Comparison of ENCODE assay signal across 16 cellular contexts in the genomic region with DNA sequence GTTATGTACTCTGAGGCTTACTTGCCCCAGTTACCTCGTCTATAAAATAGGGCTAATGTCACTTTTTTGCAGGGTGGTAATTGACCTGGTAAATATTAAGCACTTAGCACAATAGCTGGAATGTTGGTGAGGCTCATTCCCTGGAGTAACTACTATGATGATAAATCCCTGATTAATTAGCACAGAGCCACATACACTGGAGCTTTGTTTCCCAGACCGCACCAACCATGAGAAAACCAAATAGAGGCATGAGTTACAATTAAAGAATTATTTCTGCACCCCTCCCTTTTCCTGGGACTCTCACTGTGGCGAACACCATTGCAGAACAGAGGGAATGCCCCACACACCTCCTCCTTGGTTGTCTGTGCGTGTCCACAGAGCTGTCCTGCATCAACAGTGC.
DNase-seq lines count a peak whose midpoint lies in the region; ATAC-seq and TF ChIP-seq lines count a peak whose summit lies in the region.
"Had no signal": no experiment of that assay in that cellular context is flagged by ENCODE, and none has a peak within 500 bp of the region (broad histone marks: within the 10 kb centered on the region; RNA-seq: fewer than 3 reads in every experiment).

No MANE protein-coding gene starts in this region.

- H4K20me1 ChIP-seq in mammary epithelial cell (ENCODE audit: insufficient read depth, low read length): no peaks in the 10 kb centered on the region

- no peak overlapping the region for H2BK12ac ChIP-seq in trophoblast cell (ENCODE audit: low read length)

- no peaks in the 10 kb centered on the region for H3K79me1 ChIP-seq in trophoblast cell (ENCODE audit: low read length)

- in situ Hi-C loops in mammary epithelial cell (cut with MboI; ENCODE audit: low sequenced_read_pairs in 2 of 2): no loop called here

- H3K27me3 ChIP-seq in mammary epithelial cell (ENCODE audit: insufficient read depth, low read length) (no peaks in the 10 kb centered on the region), foreskin keratinocyte (no peaks in the 10 kb centered on the region), trophoblast cell (ENCODE audit: insufficient read depth, low read length) (no peaks in the 10 kb centered on the region), lower lobe of right lung (ENCODE audit: low read depth) (no peaks in the 10 kb centered on the region)

- POLR2A ChIA-PET in MCF 10A (lab: Yijun Ruan, JAX): no interaction called here

- intact Hi-C loops in mammary epithelial cell (cut with micrococcal nuclease): no loop called here
- intact Hi-C loops in MCF 10A (cut with micrococcal nuclease): no loop called here
- intact Hi-C loops in lower lobe of right lung (cut with DNase I): no loop called here

- no peak overlapping the region for H2BK120ac ChIP-seq in trophoblast cell (ENCODE audit: insufficient read depth, low read length, poor library complexity)

- H3K79me2 ChIP-seq in mammary epithelial cell (ENCODE audit: insufficient read depth, low read length): no peaks in the 10 kb centered on the region
- no peaks in the 10 kb centered on the region for H3K79me2 ChIP-seq in trophoblast cell (ENCODE audit: control insufficient read depth, insufficient read depth, low read length, poor library complexity)

- H3K36me3 Mint-ChIP-seq in MCF 10A (ENCODE audit: insufficient read depth, unreplicated experiment): no peaks in the 10 kb centered on the region

- H3K27ac ChIP-seq in mammary epithelial cell (ENCODE audit: insufficient read depth, low read depth, low read length): peak overlapping the region; percentile 65
- no peak overlapping the region for H3K27ac ChIP-seq in foreskin keratinocyte
- no peak overlapping the region for H3K27ac ChIP-seq in trophoblast cell (ENCODE audit: low read depth, low read length)
- no peak overlapping the region for H3K27ac ChIP-seq in lower lobe of right lung
- H3K27ac ChIP-seq: 22Rv1, A549, C4-2B had no signal

- H3K4me1 ChIP-seq in mammary epithelial cell (ENCODE audit: insufficient read depth, low read length) (peaks cover 8% of the 10 kb centered on the region), foreskin keratinocyte (no peaks in the 10 kb centered on the region), trophoblast cell (ENCODE audit: control insufficient read depth in 1 of 2, insufficient read depth in 2 of 2, low read length in 2 of 2) (no peaks in the 10 kb centered on the region), lower lobe of right lung (no peaks in the 10 kb centered on the region)
- H3K4me1 ChIP-seq: A549 had no signal

- H3K9ac ChIP-seq in mammary epithelial cell (ENCODE audit: insufficient read depth, low read length) (no peak overlapping the region), trophoblast cell (ENCODE audit: low read length) (no peak overlapping the region)

- H3K14ac ChIP-seq in trophoblast cell (ENCODE audit: low read length): no peak overlapping the region

- H2AFZ ChIP-seq in mammary epithelial cell (ENCODE audit: low read depth, low read length) (peak overlapping the region; percentile 62), trophoblast cell (ENCODE audit: insufficient read depth, low read length, poor library complexity) (no peak overlapping the region)

- no peak for TF ChIP-seq CTCF in mammary epithelial cell (conservative IDR thresholded peaks at IDR 0.05 in 1 of 2, IDR thresholded peaks at IDR 0.05 in 1 of 2; ENCODE audit: extremely low read depth in 1 of 2, insufficient read depth in 1 of 2, low read depth in 1 of 2, low read length in 2 of 2)
- TF ChIP-seq CTCF in MCF 10A (IDR thresholded peaks at IDR 0.05; ENCODE audit: unreplicated experiment): no peak
- no peak for TF ChIP-seq CTCF in foreskin keratinocyte (conservative IDR thresholded peaks at IDR 0.05)
- TF ChIP-seq CTCF in lower lobe of right lung (IDR thresholded peaks at IDR 0.05): no peak

- H3K27me3 Mint-ChIP-seq in MCF 10A (ENCODE audit: insufficient read depth, unreplicated experiment): no peaks in the 10 kb centered on the region

- no peak overlapping the region for H4K8ac ChIP-seq in trophoblast cell (ENCODE audit: low read depth, low read length)

- H3K18ac ChIP-seq in trophoblast cell (ENCODE audit: low read length): no peak overlapping the region

- H3K4ac ChIP-seq in trophoblast cell (ENCODE audit: low read depth, low read length): no peak overlapping the region

- BruUV-seq in mammary epithelial cell (replicated peaks; lab: Mats Ljungman, UMichigan): no TSS peak
- BruUV-seq in MCF 10A (replicated peaks; lab: Mats Ljungman, UMichigan): no TSS peak

- no peak overlapping the region for H2AK5ac ChIP-seq in trophoblast cell (ENCODE audit: low read length)

- H3K4me3 ChIP-seq in mammary epithelial cell (replicated peaks in 1 of 3; ENCODE audit: insufficient read depth in 1 of 3, low read depth in 2 of 3, low read length in 3 of 3): no peak overlapping the region
- H3K4me3 ChIP-seq in trophoblast cell (ENCODE audit: low read depth, low read length): no peak overlapping the region
- no peak overlapping the region for H3K4me3 ChIP-seq in lower lobe of right lung
- H3K4me3 ChIP-seq: A549, GM12878 had no signal

- CTCF ChIA-PET in mammary epithelial cell (lab: Charles Lee; ENCODE audit: low non-redundant PET) (no interaction called here), MCF 10A (lab: Yijun Ruan, JAX) (interaction anchor here (2.6 kb wide), 1 partner anchor 68 kb away, joined by 10 read pairs; no protein-coding TSS in a partner anchor)

- 31% methylated on average over 4 of the region's 4 CpGs for WGBS in mammary epithelial cell (ENCODE audit: low coverage, missing lambda C conversion rate)
- no CpG with 5 or more reads among the region's 4 CpGs for WGBS in trophoblast cell (ENCODE audit: extremely low coverage, insufficient coverage, insufficient read length)

- dilution Hi-C loops in mammary epithelial cell (cut with HindIII; ENCODE audit: low sequenced_read_pairs): no loop called here

- H4K12ac ChIP-seq in trophoblast cell (ENCODE audit: low read depth, low read length): peak overlapping the region; percentile 18

- ATAC-seq in foreskin keratinocyte (peak; percentile 25), GM21526 (IDR thresholded peaks at IDR 0.05; ENCODE audit: low FRiP score, unreplicated experiment) (no peak), lower lobe of right lung (no peak)
- ATAC-seq: A549, GM12878 had no signal

- H3K4me1 Mint-ChIP-seq in MCF 10A (ENCODE audit: insufficient read depth, unreplicated experiment): no peaks in the 10 kb centered on the region
- H3K4me1 Mint-ChIP-seq: H9 had no signal

- no peak overlapping the region for H3K23ac ChIP-seq in trophoblast cell (ENCODE audit: low read length)

- H3K9me3 ChIP-seq in mammary epithelial cell (replicated peaks; ENCODE audit: insufficient read depth, low read length) (no peaks in the 10 kb centered on the region), trophoblast cell (ENCODE audit: insufficient read depth, low read depth, low read length) (no peaks in the 10 kb centered on the region), lower lobe of right lung (no peaks in the 10 kb centered on the region)
- H3K9me3 ChIP-seq: A549 had no signal

- H4K91ac ChIP-seq in trophoblast cell (ENCODE audit: low read depth, low read length): no peak overlapping the region

- H3K4me2 ChIP-seq in mammary epithelial cell (ENCODE audit: insufficient read depth, low read depth, low read length) (no peak overlapping the region), trophoblast cell (ENCODE audit: low read length) (no peak overlapping the region)
- H3K4me2 ChIP-seq: A549 had no signal

- H3K4me3 Mint-ChIP-seq in MCF 10A (ENCODE audit: unreplicated experiment): no peak overlapping the region
- H3K4me3 Mint-ChIP-seq: CD4-positive, alpha-beta T cell; H9 had no signal

- H3K36me3 ChIP-seq in mammary epithelial cell (ENCODE audit: insufficient read depth, low read length) (no peaks in the 10 kb centered on the region), trophoblast cell (ENCODE audit: control insufficient read depth in 1 of 2, insufficient read depth in 2 of 2, low read length in 2 of 2) (no peaks in the 10 kb centered on the region), lower lobe of right lung (no peaks in the 10 kb centered on the region)

- no peak overlapping the region for H2BK5ac ChIP-seq in trophoblast cell (ENCODE audit: low read depth, low read length, poor library complexity)

- DNase-seq in mammary epithelial cell (peak; percentile 89), MCF 10A (ENCODE audit: unreplicated experiment) (no peak), foreskin keratinocyte (no peak), trophoblast cell (no peak), NCI-H748 treated with DMSO at 0.1 percent for 48 hours (lab: John Stamatoyannopoulos, UW) (no peak), HT-29 (ENCODE audit: low spot score) (no peak), lower lobe of right lung (no peak)
- DNase-seq: AML-193; CD4-positive, alpha-beta T cell; DMS79 treated with DMSO at 0.1 percent for 48 hours; H9 had no signal

- H3K9me3 Mint-ChIP-seq in MCF 10A (ENCODE audit: unreplicated experiment): no peaks in the 10 kb centered on the region
- H3K9me3 Mint-ChIP-seq: CD4-positive, alpha-beta T cell; H9 had no signal

- no peak overlapping the region for H3K27ac Mint-ChIP-seq in MCF 10A (ENCODE audit: low read depth, unreplicated experiment)
- H3K27ac Mint-ChIP-seq: CD4-positive, alpha-beta T cell had no signal
